ENCODE assay signal across 1 cellular context in genomic region chr22:39301108-39301507, GRCh38.
TF ChIP-seq lines count a peak whose summit lies in the region.

No MANE protein-coding gene starts in this region.

TF ChIP-seq in HepG2, 621 proteins besides CTCF, POLR2A, EP300 and RAD21:
- TF ChIP-seq BORCS8-MEF2B (CRISPR knock-in tag; IDR thresholded peaks at IDR 0.05) (0 out of 2 replicates have a peak, but pooled peaks have one; percentile 38), TARDBP (CRISPR knock-in tag; IDR thresholded peaks at IDR 0.05) (0 out of 2 replicates have a peak, but pooled peaks have one; percentile 35), DNMT3B (CRISPR knock-in tag; conservative IDR thresholded peaks at IDR 0.05) (no peak)
